ENCODE assay signal across 1 cellular context in the genomic region with DNA sequence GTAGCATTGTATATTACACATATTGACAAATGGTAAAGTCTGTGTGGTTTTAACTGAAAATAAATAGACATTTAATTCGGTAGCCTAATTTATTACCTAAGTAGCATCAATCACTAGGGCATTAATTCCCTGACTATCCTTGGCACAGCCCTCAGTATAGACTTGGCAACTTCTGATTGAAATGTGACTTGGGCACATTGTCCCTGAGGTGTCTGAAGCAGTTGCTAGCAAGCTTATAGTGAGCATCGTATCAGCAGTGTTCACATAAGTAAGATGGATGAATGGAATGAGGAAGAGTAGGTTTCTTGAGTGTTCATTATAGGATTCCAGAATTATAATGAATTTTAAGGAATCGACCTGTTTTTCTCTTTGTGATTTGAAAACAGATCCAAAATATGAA.
TF ChIP-seq lines count a peak whose summit lies in the region.

No MANE protein-coding gene starts in this region.

TF ChIP-seq in GM12878, 131 proteins besides CTCF, POLR2A, EP300 and RAD21 (continued from another document):
- TF ChIP-seq, protein P1, sequence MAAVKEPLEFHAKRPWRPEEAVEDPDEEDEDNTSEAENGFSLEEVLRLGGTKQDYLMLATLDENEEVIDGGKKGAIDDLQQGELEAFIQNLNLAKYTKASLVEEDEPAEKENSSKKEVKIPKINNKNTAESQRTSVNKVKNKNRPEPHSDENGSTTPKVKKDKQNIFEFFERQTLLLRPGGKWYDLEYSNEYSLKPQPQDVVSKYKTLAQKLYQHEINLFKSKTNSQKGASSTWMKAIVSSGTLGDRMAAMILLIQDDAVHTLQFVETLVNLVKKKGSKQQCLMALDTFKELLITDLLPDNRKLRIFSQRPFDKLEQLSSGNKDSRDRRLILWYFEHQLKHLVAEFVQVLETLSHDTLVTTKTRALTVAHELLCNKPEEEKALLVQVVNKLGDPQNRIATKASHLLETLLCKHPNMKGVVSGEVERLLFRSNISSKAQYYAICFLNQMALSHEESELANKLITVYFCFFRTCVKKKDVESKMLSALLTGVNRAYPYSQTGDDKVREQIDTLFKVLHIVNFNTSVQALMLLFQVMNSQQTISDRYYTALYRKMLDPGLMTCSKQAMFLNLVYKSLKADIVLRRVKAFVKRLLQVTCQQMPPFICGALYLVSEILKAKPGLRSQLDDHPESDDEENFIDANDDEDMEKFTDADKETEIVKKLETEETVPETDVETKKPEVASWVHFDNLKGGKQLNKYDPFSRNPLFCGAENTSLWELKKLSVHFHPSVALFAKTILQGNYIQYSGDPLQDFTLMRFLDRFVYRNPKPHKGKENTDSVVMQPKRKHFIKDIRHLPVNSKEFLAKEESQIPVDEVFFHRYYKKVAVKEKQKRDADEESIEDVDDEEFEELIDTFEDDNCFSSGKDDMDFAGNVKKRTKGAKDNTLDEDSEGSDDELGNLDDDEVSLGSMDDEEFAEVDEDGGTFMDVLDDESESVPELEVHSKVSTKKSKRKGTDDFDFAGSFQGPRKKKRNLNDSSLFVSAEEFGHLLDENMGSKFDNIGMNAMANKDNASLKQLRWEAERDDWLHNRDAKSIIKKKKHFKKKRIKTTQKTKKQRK (IDR thresholded peaks at IDR 0.05; ENCODE audit: low read depth, low read length): no peak
- TF ChIP-seq POLR2AphosphoS5 (IDR thresholded peaks at IDR 0.05; ENCODE audit: low read length) (no peak), SIX5 (IDR thresholded peaks at IDR 0.05; ENCODE audit: low read depth, low read length, severe bottlenecking) (no peak), ESRRA (IDR thresholded peaks at IDR 0.05; ENCODE audit: low read length) (no peak), RAD51 (IDR thresholded peaks at IDR 0.05) (no peak), BRCA1 (IDR thresholded peaks at IDR 0.05; ENCODE audit: low read depth, low read length) (no peak), MTA2 (IDR thresholded peaks at IDR 0.05; ENCODE audit: low read depth) (no peak), ZNF217 (IDR thresholded peaks at IDR 0.05) (no peak), BHLHE40 (IDR thresholded peaks at IDR 0.05; ENCODE audit: borderline replicate concordance in 1 of 2, low read depth in 2 of 2, low read length in 1 of 2) (no peak)
- TF ChIP-seq, protein P2, sequence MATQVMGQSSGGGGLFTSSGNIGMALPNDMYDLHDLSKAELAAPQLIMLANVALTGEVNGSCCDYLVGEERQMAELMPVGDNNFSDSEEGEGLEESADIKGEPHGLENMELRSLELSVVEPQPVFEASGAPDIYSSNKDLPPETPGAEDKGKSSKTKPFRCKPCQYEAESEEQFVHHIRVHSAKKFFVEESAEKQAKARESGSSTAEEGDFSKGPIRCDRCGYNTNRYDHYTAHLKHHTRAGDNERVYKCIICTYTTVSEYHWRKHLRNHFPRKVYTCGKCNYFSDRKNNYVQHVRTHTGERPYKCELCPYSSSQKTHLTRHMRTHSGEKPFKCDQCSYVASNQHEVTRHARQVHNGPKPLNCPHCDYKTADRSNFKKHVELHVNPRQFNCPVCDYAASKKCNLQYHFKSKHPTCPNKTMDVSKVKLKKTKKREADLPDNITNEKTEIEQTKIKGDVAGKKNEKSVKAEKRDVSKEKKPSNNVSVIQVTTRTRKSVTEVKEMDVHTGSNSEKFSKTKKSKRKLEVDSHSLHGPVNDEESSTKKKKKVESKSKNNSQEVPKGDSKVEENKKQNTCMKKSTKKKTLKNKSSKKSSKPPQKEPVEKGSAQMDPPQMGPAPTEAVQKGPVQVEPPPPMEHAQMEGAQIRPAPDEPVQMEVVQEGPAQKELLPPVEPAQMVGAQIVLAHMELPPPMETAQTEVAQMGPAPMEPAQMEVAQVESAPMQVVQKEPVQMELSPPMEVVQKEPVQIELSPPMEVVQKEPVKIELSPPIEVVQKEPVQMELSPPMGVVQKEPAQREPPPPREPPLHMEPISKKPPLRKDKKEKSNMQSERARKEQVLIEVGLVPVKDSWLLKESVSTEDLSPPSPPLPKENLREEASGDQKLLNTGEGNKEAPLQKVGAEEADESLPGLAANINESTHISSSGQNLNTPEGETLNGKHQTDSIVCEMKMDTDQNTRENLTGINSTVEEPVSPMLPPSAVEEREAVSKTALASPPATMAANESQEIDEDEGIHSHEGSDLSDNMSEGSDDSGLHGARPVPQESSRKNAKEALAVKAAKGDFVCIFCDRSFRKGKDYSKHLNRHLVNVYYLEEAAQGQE (IDR thresholded peaks at IDR 0.05; ENCODE audit: low read depth, low read length): no peak
- TF ChIP-seq, protein P3, sequence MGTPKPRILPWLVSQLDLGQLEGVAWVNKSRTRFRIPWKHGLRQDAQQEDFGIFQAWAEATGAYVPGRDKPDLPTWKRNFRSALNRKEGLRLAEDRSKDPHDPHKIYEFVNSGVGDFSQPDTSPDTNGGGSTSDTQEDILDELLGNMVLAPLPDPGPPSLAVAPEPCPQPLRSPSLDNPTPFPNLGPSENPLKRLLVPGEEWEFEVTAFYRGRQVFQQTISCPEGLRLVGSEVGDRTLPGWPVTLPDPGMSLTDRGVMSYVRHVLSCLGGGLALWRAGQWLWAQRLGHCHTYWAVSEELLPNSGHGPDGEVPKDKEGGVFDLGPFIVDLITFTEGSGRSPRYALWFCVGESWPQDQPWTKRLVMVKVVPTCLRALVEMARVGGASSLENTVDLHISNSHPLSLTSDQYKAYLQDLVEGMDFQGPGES (IDR thresholded peaks at IDR 0.05): no peak
- TF ChIP-seq, protein P4, sequence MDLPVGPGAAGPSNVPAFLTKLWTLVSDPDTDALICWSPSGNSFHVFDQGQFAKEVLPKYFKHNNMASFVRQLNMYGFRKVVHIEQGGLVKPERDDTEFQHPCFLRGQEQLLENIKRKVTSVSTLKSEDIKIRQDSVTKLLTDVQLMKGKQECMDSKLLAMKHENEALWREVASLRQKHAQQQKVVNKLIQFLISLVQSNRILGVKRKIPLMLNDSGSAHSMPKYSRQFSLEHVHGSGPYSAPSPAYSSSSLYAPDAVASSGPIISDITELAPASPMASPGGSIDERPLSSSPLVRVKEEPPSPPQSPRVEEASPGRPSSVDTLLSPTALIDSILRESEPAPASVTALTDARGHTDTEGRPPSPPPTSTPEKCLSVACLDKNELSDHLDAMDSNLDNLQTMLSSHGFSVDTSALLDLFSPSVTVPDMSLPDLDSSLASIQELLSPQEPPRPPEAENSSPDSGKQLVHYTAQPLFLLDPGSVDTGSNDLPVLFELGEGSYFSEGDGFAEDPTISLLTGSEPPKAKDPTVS (IDR thresholded peaks at IDR 0.05; ENCODE audit: low read depth, low read length): no peak
- TF ChIP-seq, protein P5, sequence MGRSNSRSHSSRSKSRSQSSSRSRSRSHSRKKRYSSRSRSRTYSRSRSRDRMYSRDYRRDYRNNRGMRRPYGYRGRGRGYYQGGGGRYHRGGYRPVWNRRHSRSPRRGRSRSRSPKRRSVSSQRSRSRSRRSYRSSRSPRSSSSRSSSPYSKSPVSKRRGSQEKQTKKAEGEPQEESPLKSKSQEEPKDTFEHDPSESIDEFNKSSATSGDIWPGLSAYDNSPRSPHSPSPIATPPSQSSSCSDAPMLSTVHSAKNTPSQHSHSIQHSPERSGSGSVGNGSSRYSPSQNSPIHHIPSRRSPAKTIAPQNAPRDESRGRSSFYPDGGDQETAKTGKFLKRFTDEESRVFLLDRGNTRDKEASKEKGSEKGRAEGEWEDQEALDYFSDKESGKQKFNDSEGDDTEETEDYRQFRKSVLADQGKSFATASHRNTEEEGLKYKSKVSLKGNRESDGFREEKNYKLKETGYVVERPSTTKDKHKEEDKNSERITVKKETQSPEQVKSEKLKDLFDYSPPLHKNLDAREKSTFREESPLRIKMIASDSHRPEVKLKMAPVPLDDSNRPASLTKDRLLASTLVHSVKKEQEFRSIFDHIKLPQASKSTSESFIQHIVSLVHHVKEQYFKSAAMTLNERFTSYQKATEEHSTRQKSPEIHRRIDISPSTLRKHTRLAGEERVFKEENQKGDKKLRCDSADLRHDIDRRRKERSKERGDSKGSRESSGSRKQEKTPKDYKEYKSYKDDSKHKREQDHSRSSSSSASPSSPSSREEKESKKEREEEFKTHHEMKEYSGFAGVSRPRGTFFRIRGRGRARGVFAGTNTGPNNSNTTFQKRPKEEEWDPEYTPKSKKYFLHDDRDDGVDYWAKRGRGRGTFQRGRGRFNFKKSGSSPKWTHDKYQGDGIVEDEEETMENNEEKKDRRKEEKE (IDR thresholded peaks at IDR 0.05): no peak
